In the genomic region with DNA sequence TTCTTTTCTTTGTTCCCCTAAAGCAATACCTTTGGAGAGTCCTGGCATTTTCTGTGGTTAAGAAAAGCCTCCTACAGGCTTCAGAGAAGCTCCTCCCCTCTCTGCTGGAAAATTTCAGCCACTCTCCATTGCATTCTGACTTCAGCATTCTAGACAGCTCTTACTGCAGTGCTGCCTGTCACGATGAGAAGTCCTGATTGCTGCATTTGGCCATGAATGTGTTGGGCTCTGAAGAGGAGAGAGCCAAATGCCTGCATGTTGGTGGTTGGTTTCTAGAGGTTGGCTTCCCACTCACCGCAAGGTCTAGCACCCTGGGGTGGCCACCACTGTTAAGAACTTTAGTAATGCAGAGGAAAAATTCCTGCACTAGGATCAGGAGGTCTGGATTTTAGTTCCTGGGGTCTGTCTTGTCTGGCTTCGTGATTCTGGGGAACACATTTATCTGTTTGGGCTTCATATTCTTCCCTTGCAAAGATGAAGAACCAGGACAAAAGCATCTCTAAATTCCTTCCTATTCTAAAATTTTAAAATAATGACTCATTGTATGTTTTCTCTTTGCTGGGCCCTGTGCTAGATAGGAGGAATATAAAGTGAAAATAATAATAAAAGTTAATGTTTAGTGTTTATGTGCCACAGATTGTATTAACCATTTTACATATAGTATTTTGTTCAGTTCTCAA, we compare ENCODE assay signal across 15 cellular contexts. TPM values are rescaled to one million over a fixed set of nuclear protein-coding genes. Genes with fewer than 3 reads are reported as not detected.
A peak's percentile ranks its signal among the peaks of the same experiment; 100 is the strongest.
DNase-seq lines count a peak whose midpoint lies in the region; ATAC-seq and TF ChIP-seq lines count a peak whose summit lies in the region.
"Had no signal": no experiment of that assay in that cellular context is flagged by ENCODE, and none has a peak within 500 bp of the region (broad histone marks: within the 10 kb centered on the region; RNA-seq: fewer than 3 reads in every experiment).

No MANE protein-coding gene starts in this region.

- intact Hi-C loops in Right ventricle myocardium inferior (cut with DNase I) (no loop called here), cardiac septum (cut with DNase I) (no loop called here), thyroid gland (cut with DNase I) (no loop called here), natural killer cell (cut with micrococcal nuclease) (no loop called here)

- H3K27me3 ChIP-seq in thyroid gland = no peaks in the 10 kb centered on the region

- H3K27me3 Mint-ChIP-seq in natural killer cell (ENCODE audit: low read depth in 2 of 2) = no peaks in the 10 kb centered on the region
- H3K27me3 Mint-ChIP-seq: activated naive CD4-positive, alpha-beta T cell treated with anti-CD3 and anti-CD28 coated beads, Interleukin-2, amount 50 U/mL, for 24 hours; stimulated activated naive B cell treated with anti-CD40 and anti-IgM and Interleukin-4, amounts not matched to agents 10 μg/mL and 1 μg/mL and 100 μg/mL, for 72 hours; T-helper 17 cell had no signal

- peaks cover under 1 to 7% of the 10 kb centered on the region in 2 donors for H3K36me3 ChIP-seq in thyroid gland

- ATAC-seq in Right ventricle myocardium inferior (peak; percentile 37), natural killer cell (no peak)
- ATAC-seq: stimulated activated naive B cell treated with anti-CD40 and anti-IgM and Interleukin-4, amounts not matched to agents 10 μg/mL and 1 μg/mL and 100 μg/mL, for 72 hours; T-helper 17 cell had no signal

- H3K27ac Mint-ChIP-seq in natural killer cell = peak overlapping the region in 1 of 2 donors; percentile 18
- H3K27ac Mint-ChIP-seq: activated naive CD4-positive, alpha-beta T cell treated with anti-CD3 and anti-CD28 coated beads, Interleukin-2, amount 50 U/mL, for 24 hours; stimulated activated naive B cell treated with anti-CD40 and anti-IgM and Interleukin-4, amounts not matched to agents 10 μg/mL and 1 μg/mL and 100 μg/mL, for 72 hours; T-helper 17 cell had no signal

- 64 to 77% methylated on average over 3 of the region's 3 CpGs for WGBS in thyroid gland, 2 donors

- no peaks in the 10 kb centered on the region for H3K9me3 ChIP-seq in thyroid gland

- H3K4me3 ChIP-seq in choroid plexus epithelial cell (ENCODE audit: low read depth, low read length) (no peak overlapping the region), thyroid gland (replicated peaks in 1 of 3) (no peak overlapping the region)

- DNase-seq in Right ventricle myocardium inferior (ENCODE audit: missing footprints) = no peak
- DNase-seq in cardiac septum (ENCODE audit: low spot score) = no peak
- DNase-seq in choroid plexus epithelial cell (ENCODE audit: low read depth) = peak; percentile 81
- peak; percentile 78 for DNase-seq in islet precursor cell
- DNase-seq in thyroid gland = peak; percentile 33 to 35
- DNase-seq in natural killer cell = no peak
- no peak for DNase-seq in NCI-H524 (lab: John Stamatoyannopoulos, UW)
- DNase-seq in NCI-H510A treated with DMSO at 0.1 percent for 48 hours (lab: John Stamatoyannopoulos, UW) = no peak
- DNase-seq: 8988T; activated CD4-positive, alpha-beta T cell treated with anti-CD3 and anti-CD28 coated beads, Interleukin-2, amount 50 U/mL, for 48 hours; NCI-H1417 treated with DMSO at 0.1 percent for 48 hours; stimulated activated CD4-positive, alpha-beta T cell treated with anti-CD3 and anti-CD28 coated beads, Interleukin-1b, Interleukin-23, amount 100 ng/mL, for 48 hours; stimulated activated naive B cell treated with anti-CD40 and anti-IgM and Interleukin-4, amounts not matched to agents 10 μg/mL and 1 μg/mL and 100 μg/mL, for 72 hours; T-helper 17 cell had no signal

- TF ChIP-seq CTCF in choroid plexus epithelial cell (conservative IDR thresholded peaks at IDR 0.05; ENCODE audit: low read depth, low read length) = peak; percentile 1
- no peak for TF ChIP-seq CTCF in thyroid gland (IDR thresholded peaks at IDR 0.05)
- TF ChIP-seq CTCF in natural killer cell (IDR thresholded peaks at IDR 0.05) = no peak

- no peaks in the 10 kb centered on the region for H3K36me3 Mint-ChIP-seq in natural killer cell

- H3K9me3 Mint-ChIP-seq in natural killer cell = no peaks in the 10 kb centered on the region
- H3K9me3 Mint-ChIP-seq: activated naive CD4-positive, alpha-beta T cell treated with anti-CD3 and anti-CD28 coated beads, Interleukin-2, amount 50 U/mL, for 24 hours; stimulated activated naive B cell treated with anti-CD40 and anti-IgM and Interleukin-4, amounts not matched to agents 10 μg/mL and 1 μg/mL and 100 μg/mL, for 72 hours had no signal

- H3K4me1 Mint-ChIP-seq in natural killer cell = no peaks in the 10 kb centered on the region
- H3K4me1 Mint-ChIP-seq: activated naive CD4-positive, alpha-beta T cell treated with anti-CD3 and anti-CD28 coated beads, Interleukin-2, amount 50 U/mL, for 24 hours; stimulated activated naive B cell treated with anti-CD40 and anti-IgM and Interleukin-4, amounts not matched to agents 10 μg/mL and 1 μg/mL and 100 μg/mL, for 72 hours; T-helper 17 cell had no signal

- H3K4me1 ChIP-seq in thyroid gland = no peaks in the 10 kb centered on the region

- H3K4me3 Mint-ChIP-seq in natural killer cell = no peak overlapping the region
- H3K4me3 Mint-ChIP-seq: activated naive CD4-positive, alpha-beta T cell treated with anti-CD3 and anti-CD28 coated beads, Interleukin-2, amount 50 U/mL, for 24 hours; stimulated activated naive B cell treated with anti-CD40 and anti-IgM and Interleukin-4, amounts not matched to agents 10 μg/mL and 1 μg/mL and 100 μg/mL, for 72 hours; T-helper 17 cell had no signal

- peak overlapping the region in 1 of 3 donors; percentile 4 for H3K27ac ChIP-seq in thyroid gland

- TF ChIP-seq POLR2A in thyroid gland (IDR thresholded peaks at IDR 0.05) = no peak

RNA-seq across cellular contexts. Expression of gene COA4, which starts 38.1 kb away (rescaled TPM):
- 51.2 TPM for total RNA-seq in Right ventricle myocardium inferior
- 52.9 TPM for total RNA-seq in cardiac septum
- 100 to 1,000 TPM in 2 of 4 donors, 10 to 100 TPM in 2; 62.9 to 117 (median 103) TPM for total RNA-seq in thyroid gland
- total RNA-seq in natural killer cell = 10 to 100 TPM; 23.0 to 32.9 (median 26.0) TPM

RNA-seq across cellular contexts. Expression of gene PAAF1, which starts 38.2 kb away (rescaled TPM):
- total RNA-seq in Right ventricle myocardium inferior (10.7 TPM), cardiac septum (14.9 TPM), thyroid gland (10 to 100 TPM; 10.0 to 23.3 (median 15.9) TPM), natural killer cell (10 to 100 TPM; 12.0 to 14.9 (median 13.7) TPM)

RNA-seq across cellular contexts. Expression of gene MRPL48, which starts 50.9 kb away (rescaled TPM):
- total RNA-seq in Right ventricle myocardium inferior (45.1 TPM), cardiac septum (30.8 TPM), thyroid gland (10 to 100 TPM; 16.0 to 38.5 (median 29.8) TPM), natural killer cell (10 to 100 TPM; 19.5 to 24.9 (median 21.2) TPM)

Comparison
In these comparisons a context has a peak if more than half of its experiments do, and no peak if none do; other contexts are left out.
1. DNase-seq: peak in choroid plexus epithelial cell (single experiment), islet precursor cell (single experiment) and thyroid gland (2 of 2); none in Right ventricle myocardium inferior (single experiment), cardiac septum (single experiment), natural killer cell (single experiment), NCI-H524 (0 of 2) and NCI-H510A treated with DMSO at 0.1 percent for 48 hours (single experiment).